In the genomic region with DNA sequence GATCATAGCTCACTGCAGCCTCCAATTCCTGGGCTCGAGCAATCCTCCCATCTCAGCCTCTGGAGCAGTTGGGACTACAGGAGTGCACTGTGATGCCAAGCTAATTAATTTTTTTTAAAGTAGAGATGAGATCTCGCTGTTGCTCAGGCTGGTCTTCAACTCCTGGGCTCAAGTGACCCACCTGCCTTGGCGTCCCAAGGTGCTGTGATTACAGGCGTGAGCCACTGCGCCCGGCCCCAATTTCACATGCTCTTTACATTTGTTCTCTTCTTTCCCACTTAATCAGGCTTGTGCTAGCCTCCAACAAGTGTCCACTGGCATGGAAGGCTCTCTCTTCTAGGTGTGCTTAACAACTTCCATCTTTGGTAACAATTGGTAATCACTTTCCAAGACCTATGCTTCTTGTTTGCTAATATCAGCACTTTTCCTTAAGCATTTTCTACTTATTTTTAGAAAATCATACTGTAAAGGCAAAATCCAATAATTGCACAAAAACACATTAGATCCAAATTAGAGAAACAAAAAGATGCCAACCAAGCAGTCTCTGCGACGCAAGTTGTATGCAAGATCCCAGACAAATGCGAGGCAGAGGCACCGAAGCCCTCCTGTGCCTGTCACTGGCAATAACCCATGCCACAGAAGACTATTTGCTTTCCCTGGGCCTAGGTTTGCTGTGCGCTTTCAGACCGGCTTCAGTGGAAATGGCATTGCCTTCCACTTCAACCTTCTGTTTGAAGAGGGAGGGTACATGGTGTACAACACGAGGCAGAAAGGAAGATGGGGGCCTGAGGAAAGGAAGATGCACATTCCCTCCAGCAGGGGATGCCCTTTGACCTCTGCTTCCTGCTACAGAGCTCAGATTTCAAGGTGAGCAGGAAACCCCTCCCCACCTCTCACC, we compare ENCODE assay signal across 12 cellular contexts. TPM values are rescaled to one million over a fixed set of nuclear protein-coding genes. Genes with fewer than 3 reads are reported as not detected.
DNase-seq lines count a peak whose midpoint lies in the region; ATAC-seq and TF ChIP-seq lines count a peak whose summit lies in the region.
"Had no signal": no experiment of that assay in that cellular context is flagged by ENCODE, and none has a peak within 500 bp of the region (broad histone marks: within the 10 kb centered on the region; RNA-seq: fewer than 3 reads in every experiment).

No MANE protein-coding gene starts in this region.

- DNase-seq in DMS53 (lab: John Stamatoyannopoulos, UW) (peak; percentile 51), DMS53 treated with DMSO at 0.1 percent for 48 hours (lab: John Stamatoyannopoulos, UW; ENCODE audit: unreplicated experiment) (no peak), NAMALWA (ENCODE audit: low spot score) (peak; percentile 22), endothelial cell (ENCODE audit: low spot score) (no peak), progenitor cell of endocrine pancreas (ENCODE audit: low spot score, unreplicated experiment) (no peak), NK-92 (lab: John Stamatoyannopoulos, UW; ENCODE audit: unreplicated experiment) (no peak)
- DNase-seq: 8988T, GF-D8, NCI-H2081 had no signal

- H3K27me3 Mint-ChIP-seq in endothelial cell (ENCODE audit: unreplicated experiment) (peaks cover 6% of the 10 kb centered on the region), progenitor cell of endocrine pancreas (no peaks in the 10 kb centered on the region)
- H3K27me3 Mint-ChIP-seq: activated T-helper 17 cell treated with anti-CD3 and anti-CD28 coated beads, Interleukin-2, amount 50 U/mL, for 72 hours had no signal

- ATAC-seq in GM18873 (IDR thresholded peaks at IDR 0.05; ENCODE audit: low FRiP score, unreplicated experiment) (no peak), HG02970 (IDR thresholded peaks at IDR 0.05; ENCODE audit: low FRiP score, unreplicated experiment) (no peak)
- ATAC-seq: activated T-helper 17 cell treated with anti-CD3 and anti-CD28 coated beads, Interleukin-2, amount 50 U/mL, for 72 hours had no signal

- H3K4me1 Mint-ChIP-seq in endothelial cell (ENCODE audit: unreplicated experiment) = peaks cover 7% of the 10 kb centered on the region
- no peaks in the 10 kb centered on the region for H3K4me1 Mint-ChIP-seq in progenitor cell of endocrine pancreas (ENCODE audit: low read depth)
- H3K4me1 Mint-ChIP-seq: activated T-helper 17 cell treated with anti-CD3 and anti-CD28 coated beads, Interleukin-2, amount 50 U/mL, for 72 hours had no signal

- TF ChIP-seq CTCF in endothelial cell (IDR thresholded peaks at IDR 0.05; ENCODE audit: unreplicated experiment) (peak; percentile 53), progenitor cell of endocrine pancreas (IDR thresholded peaks at IDR 0.05; ENCODE audit: unreplicated experiment) (peak; percentile 53)

- no peaks in the 10 kb centered on the region for H3K36me3 Mint-ChIP-seq in endothelial cell (ENCODE audit: low read depth, unreplicated experiment)
- H3K36me3 Mint-ChIP-seq in progenitor cell of endocrine pancreas (ENCODE audit: insufficient read depth) = no peaks in the 10 kb centered on the region

- H3K9me3 Mint-ChIP-seq in endothelial cell (ENCODE audit: unreplicated experiment) = no peaks in the 10 kb centered on the region
- no peaks in the 10 kb centered on the region for H3K9me3 Mint-ChIP-seq in progenitor cell of endocrine pancreas (ENCODE audit: low read depth)
- H3K9me3 Mint-ChIP-seq: activated T-helper 17 cell treated with anti-CD3 and anti-CD28 coated beads, Interleukin-2, amount 50 U/mL, for 72 hours had no signal

- H3K4me3 Mint-ChIP-seq in endothelial cell (ENCODE audit: unreplicated experiment) (no peak overlapping the region), progenitor cell of endocrine pancreas (ENCODE audit: low read depth) (no peak overlapping the region)
- H3K4me3 Mint-ChIP-seq: activated T-helper 17 cell treated with anti-CD3 and anti-CD28 coated beads, Interleukin-2, amount 50 U/mL, for 72 hours had no signal

- H3K27ac Mint-ChIP-seq in endothelial cell (ENCODE audit: unreplicated experiment) (no peak overlapping the region), progenitor cell of endocrine pancreas (no peak overlapping the region)
- H3K27ac Mint-ChIP-seq: activated T-helper 17 cell treated with anti-CD3 and anti-CD28 coated beads, Interleukin-2, amount 50 U/mL, for 72 hours had no signal

RNA-seq across cellular contexts. Expression of gene NOS2, which starts 52.6 kb away (rescaled TPM):
- total RNA-seq in endothelial cell (ENCODE audit: unreplicated experiment) (1.3 TPM), progenitor cell of endocrine pancreas (0.82 and 1.6 TPM in 2 replicates)
- total RNA-seq: activated T-helper 17 cell treated with anti-CD3 and anti-CD28 coated beads, Interleukin-2, amount 50 U/mL, for 72 hours had no signal

Comparison
In these comparisons a context has a peak if more than half of its experiments do, and no peak if none do; other contexts are left out.
1. DNase-seq: peak in DMS53 (single experiment) and NAMALWA (single experiment); none in DMS53 treated with DMSO at 0.1 percent for 48 hours (single experiment), endothelial cell (single experiment), progenitor cell of endocrine pancreas (single experiment) and NK-92 (single experiment).